10 cellular contexts compared by ENCODE assay signal in the genomic region with DNA sequence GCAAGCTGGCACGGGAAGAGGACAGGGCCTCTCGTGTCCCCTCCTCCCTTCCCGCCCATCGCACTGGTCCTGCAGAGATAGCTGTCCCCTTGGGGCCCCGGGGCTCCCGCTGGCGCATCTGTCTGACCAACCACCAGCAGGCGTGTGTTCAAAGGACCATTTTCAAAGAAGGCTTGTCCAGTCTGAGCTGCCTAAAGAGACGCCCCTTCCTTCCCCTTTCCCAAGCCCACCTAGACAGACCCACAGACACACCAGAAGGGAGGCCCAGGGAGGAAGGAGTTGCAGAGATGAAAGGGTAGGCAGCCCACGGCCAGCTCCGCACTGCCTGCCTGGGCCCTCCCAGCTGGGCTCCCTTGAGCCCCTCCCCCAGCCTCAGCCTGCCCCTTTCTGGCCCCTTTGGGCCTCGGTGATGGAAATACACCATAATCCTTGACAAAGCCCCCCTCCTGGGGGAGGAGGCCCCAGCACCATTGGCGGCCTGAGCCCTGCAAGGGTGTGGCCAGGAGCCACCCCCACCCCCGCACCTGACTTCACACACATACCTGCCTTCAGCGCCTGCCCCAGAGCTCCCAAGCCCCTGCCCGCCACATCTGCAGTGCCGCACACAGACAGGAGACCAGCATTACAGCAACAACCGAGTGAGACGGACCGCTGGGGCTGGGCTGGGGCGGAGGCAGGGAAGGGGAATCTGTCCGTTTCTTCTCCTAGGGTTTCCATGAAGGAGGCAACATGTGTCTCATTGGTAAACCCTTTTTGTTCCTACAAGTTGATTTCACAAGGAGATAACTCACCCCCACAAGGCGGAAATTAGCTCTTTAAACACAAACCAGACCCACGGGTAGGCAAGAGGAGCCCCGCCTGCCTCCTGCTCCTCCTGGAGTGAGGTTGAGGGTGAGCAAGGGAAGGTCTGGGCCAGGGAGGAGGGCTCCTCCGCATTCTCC. TPM values are rescaled to one million over a fixed set of nuclear protein-coding genes. Genes with fewer than 3 reads are reported as not detected.
DNase-seq lines count a peak whose midpoint lies in the region; FAIRE-seq and TF ChIP-seq lines count a peak whose summit lies in the region.
"Had no signal": no experiment of that assay in that cellular context is flagged by ENCODE, and none has a peak within 500 bp of the region (broad histone marks: within the 10 kb centered on the region; RNA-seq: fewer than 3 reads in every experiment).

A gene with protein sequence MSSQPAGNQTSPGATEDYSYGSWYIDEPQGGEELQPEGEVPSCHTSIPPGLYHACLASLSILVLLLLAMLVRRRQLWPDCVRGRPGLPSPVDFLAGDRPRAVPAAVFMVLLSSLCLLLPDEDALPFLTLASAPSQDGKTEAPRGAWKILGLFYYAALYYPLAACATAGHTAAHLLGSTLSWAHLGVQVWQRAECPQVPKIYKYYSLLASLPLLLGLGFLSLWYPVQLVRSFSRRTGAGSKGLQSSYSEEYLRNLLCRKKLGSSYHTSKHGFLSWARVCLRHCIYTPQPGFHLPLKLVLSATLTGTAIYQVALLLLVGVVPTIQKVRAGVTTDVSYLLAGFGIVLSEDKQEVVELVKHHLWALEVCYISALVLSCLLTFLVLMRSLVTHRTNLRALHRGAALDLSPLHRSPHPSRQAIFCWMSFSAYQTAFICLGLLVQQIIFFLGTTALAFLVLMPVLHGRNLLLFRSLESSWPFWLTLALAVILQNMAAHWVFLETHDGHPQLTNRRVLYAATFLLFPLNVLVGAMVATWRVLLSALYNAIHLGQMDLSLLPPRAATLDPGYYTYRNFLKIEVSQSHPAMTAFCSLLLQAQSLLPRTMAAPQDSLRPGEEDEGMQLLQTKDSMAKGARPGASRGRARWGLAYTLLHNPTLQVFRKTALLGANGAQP (minus strand): TSS at position 327 of the 941 bp plus-strand sequence. CDS start 520 bp downstream, outside the sequence.

- H4K20me1 ChIP-seq in H9 (ENCODE audit: control insufficient read depth, insufficient read depth, insufficient read length): no peaks in the 10 kb centered on the region

- H3K79me2 ChIP-seq in H9 (ENCODE audit: insufficient read depth, low read length): no peaks in the 10 kb centered on the region

- no peak within 1 kb of the TSS for H4K5ac ChIP-seq in H9 (ENCODE audit: insufficient read length, low read depth, low read length)

- H3K27me3 ChIP-seq in H9 (ENCODE audit: insufficient read depth, low read length) (no peaks in the 10 kb centered on the region), ectodermal cell (ENCODE audit: control insufficient read depth, insufficient read depth, low read length, poor library complexity, severe bottlenecking) (no peaks in the 10 kb centered on the region)

- H3K9ac ChIP-seq in H9 (ENCODE audit: extremely low read depth, insufficient read length, low read length): no peak within 1 kb of the TSS

- H3K4me1 ChIP-seq in H9 (ENCODE audit: insufficient read depth, low read length) (peaks cover 18% of the 10 kb centered on the region; the same call in 1 of the 2 replicates), ectodermal cell (ENCODE audit: control insufficient read depth, insufficient read depth, low read length) (peaks cover 54% of the 10 kb centered on the region)

- no peak within 1 kb of the TSS for H2BK12ac ChIP-seq in H9 (ENCODE audit: insufficient read length, low read depth, low read length)

- peak within 1 kb of the TSS; percentile 71 to 83 for H3K4me3 Mint-ChIP-seq in H9
- peak within 1 kb of the TSS; percentile 66 for H3K4me3 Mint-ChIP-seq in osteocyte (ENCODE audit: unreplicated experiment)

- H3K18ac ChIP-seq in H9 (ENCODE audit: insufficient read length, low read depth, low read length): no peak within 1 kb of the TSS

- no peak within 1 kb of the TSS for H2AK5ac ChIP-seq in H9 (ENCODE audit: insufficient read length, low read length)

- peak within 1 kb of the TSS; percentile 10 for H3K14ac ChIP-seq in H9 (ENCODE audit: insufficient read depth, low read length)

- H3K4me3 ChIP-seq in ectodermal cell (ENCODE audit: insufficient read depth, low read depth, low read length): peak within 1 kb of the TSS; percentile 24

- H3K23ac ChIP-seq in H9 (ENCODE audit: insufficient read length, low read depth, low read length): no peak within 1 kb of the TSS

- H2AFZ ChIP-seq in H9 (ENCODE audit: low read length): no peak within 1 kb of the TSS

- H2BK5ac ChIP-seq in H9 (ENCODE audit: insufficient read length, low read length): no peak within 1 kb of the TSS

- no CpG with 5 or more reads among the region's 26 CpGs for WGBS in H9 (ENCODE audit: extremely low coverage, insufficient read length, low lambda C conversion rate)
- 2 to 3% methylated on average over 25 to 26 of the region's 26 CpGs for WGBS in ectodermal cell, 2 experiments

- DNase-seq in H9: peak; percentile 98
- DNase-seq in NCI-H2227 (lab: John Stamatoyannopoulos, UW; ENCODE audit: unreplicated experiment): peak; percentile 89
- DNase-seq in osteocyte (ENCODE audit: extremely low spot score, unreplicated experiment): no peak
- DNase-seq in RCC 7860 (ENCODE audit: low spot score): no peak
- no peak for DNase-seq in glomerular visceral epithelial cell (ENCODE audit: extremely low spot score)
- no peak for DNase-seq in NCI-H1930 (lab: John Stamatoyannopoulos, UW)
- DNase-seq: cortex of kidney had no signal

- peak within 1 kb of the TSS; percentile 71 for H3K4me2 ChIP-seq in H9 (ENCODE audit: insufficient read depth, insufficient read length, low read length)

- no peak within 1 kb of the TSS for H3K27ac ChIP-seq in H9 (ENCODE audit: insufficient read length, low read depth, low read length)
- peak within 1 kb of the TSS; percentile 64 for H3K27ac ChIP-seq in ectodermal cell (ENCODE audit: insufficient read depth, low read depth, low read length, poor library complexity, severe bottlenecking)
- H3K27ac ChIP-seq: neutrophil, VCaP had no signal

- H3K79me1 ChIP-seq in H9 (ENCODE audit: insufficient read depth, low read depth, low read length, poor library complexity, severe bottlenecking): no peaks in the 10 kb centered on the region

- H3K4me1 Mint-ChIP-seq in H9 (peaks cover 52 to 62% of the 10 kb centered on the region in 2 experiments), osteocyte (ENCODE audit: unreplicated experiment) (peaks cover 70% of the 10 kb centered on the region)

- H2BK20ac ChIP-seq in H9 (ENCODE audit: low read depth, low read length, poor library complexity, severe bottlenecking): no peak within 1 kb of the TSS

- H3K9me3 Mint-ChIP-seq in H9: no peaks in the 10 kb centered on the region
- no peaks in the 10 kb centered on the region for H3K9me3 Mint-ChIP-seq in osteocyte (ENCODE audit: unreplicated experiment)

- H3K27ac Mint-ChIP-seq in H9 (peak within 1 kb of the TSS; percentile 87 to 95 (median 92); a peak in 6 of 7 replicates), osteocyte (ENCODE audit: unreplicated experiment) (peak within 1 kb of the TSS; percentile 92)

- H3K56ac ChIP-seq in H9 (ENCODE audit: insufficient read length, low read depth, low read length): no peak within 1 kb of the TSS

- H2BK15ac ChIP-seq in H9 (ENCODE audit: low read depth, low read length): no peak within 1 kb of the TSS

- peaks cover 11% of the 10 kb centered on the region for H3K23me2 ChIP-seq in H9 (ENCODE audit: insufficient read length, low read depth, low read length, poor library complexity, severe bottlenecking)

- H4K91ac ChIP-seq in H9 (ENCODE audit: insufficient read length, low read depth, low read length): no peak within 1 kb of the TSS

- no peak within 1 kb of the TSS for H3T11ph ChIP-seq in H9 (ENCODE audit: low read length)

- H3K27me3 Mint-ChIP-seq in H9 (ENCODE audit: low read depth) (peaks cover 46% of the 10 kb centered on the region), osteocyte (ENCODE audit: unreplicated experiment) (no peaks in the 10 kb centered on the region)

- FAIRE-seq in RCC 7860 (lab: Jason Lieb, UNC): no peak

- no peaks in the 10 kb centered on the region for H3K36me3 ChIP-seq in ectodermal cell (ENCODE audit: control insufficient read depth, insufficient read depth, low read length)
- H3K36me3 ChIP-seq: neutrophil had no signal

- TF ChIP-seq CTCF in H9 (conservative IDR thresholded peaks at IDR 0.05) (peak; percentile 48), osteocyte (IDR thresholded peaks at IDR 0.05) (peak; percentile 15)

- H3K36me3 Mint-ChIP-seq in H9 (ENCODE audit: insufficient read depth in 1 of 3, low read depth in 3 of 3) (peaks cover 0 to 12% (median 10%) of the 10 kb centered on the region in 3 experiments; a peak in 6 of 7 replicates), osteocyte (ENCODE audit: unreplicated experiment) (no peaks in the 10 kb centered on the region)

- no peak within 1 kb of the TSS for H4K8ac ChIP-seq in H9 (replicated peaks; ENCODE audit: insufficient read length, low read depth, low read length)

- no peak within 1 kb of the TSS for H2BK120ac ChIP-seq in H9 (ENCODE audit: low read depth, low read length, poor library complexity, severe bottlenecking)

- no peak within 1 kb of the TSS for H3K4ac ChIP-seq in H9 (ENCODE audit: low read depth, low read length)

- H3K9me3 ChIP-seq in H9 (ENCODE audit: control insufficient read depth, low read depth, low read length) (no peaks in the 10 kb centered on the region), ectodermal cell (ENCODE audit: control insufficient read depth, low read length) (no peaks in the 10 kb centered on the region)
- H3K9me3 ChIP-seq: neutrophil had no signal

RNA-seq across cellular contexts. Expression of the gene that starts here (rescaled TPM):
- total RNA-seq in H9 (2021): 11.2 and 12.8 TPM in 2 replicates
- 40.6 TPM for polyA plus RNA-seq in ectodermal cell (2013, experiment 1 of 4)
- polyA plus RNA-seq in ectodermal cell (2013, experiment 2 of 4): 36.9 TPM
- polyA plus RNA-seq in ectodermal cell (2013, experiment 3 of 4): 23.2 TPM
- polyA plus RNA-seq in ectodermal cell (2013, experiment 4 of 4): 26.1 TPM
- total RNA-seq in osteocyte: 23.2 and 25.8 TPM in 2 replicates

Comparison
In these comparisons a context has a peak if more than half of its experiments do, and no peak if none do; other contexts are left out.
1. DNase-seq: peak in H9 (single experiment) and NCI-H2227 (single experiment); none in osteocyte (single experiment), RCC 7860 (single experiment), glomerular visceral epithelial cell (single experiment) and NCI-H1930 (0 of 2).